In genomic region chr3:157088506-157089454, GRCh38 we compare ENCODE assay signal across 8 cellular contexts.
A peak's percentile ranks its signal among the peaks of the same experiment; 100 is the strongest.
DNase-seq lines count a peak whose midpoint lies in the region; ATAC-seq and TF ChIP-seq lines count a peak whose summit lies in the region.

No MANE protein-coding gene starts in this region.

- TF ChIP-seq CTCF in IMR-90 (conservative IDR thresholded peaks at IDR 0.05; ENCODE audit: low read depth, low read length) (0 out of 2 replicates have a peak, but pooled peaks have one; percentile 19), fibroblast of lung (conservative IDR thresholded peaks at IDR 0.05 in 1 of 2, IDR thresholded peaks at IDR 0.05 in 1 of 2; ENCODE audit: low read depth in 1 of 2, low read length in 2 of 2) (no peak), nephron (IDR thresholded peaks at IDR 0.05; ENCODE audit: unreplicated experiment in 3 of 3) (no peak)

- POLR2A ChIA-PET in IMR-90 (lab: Charles Lee; ENCODE audit: unreplicated experiment) = interaction anchor here (0.5 to 2.0 kb wide), 9 partner anchors 10 to 534 kb away, joined by 3 to 9 read pairs (median 5); partner anchors contain the start of gene SSR3

- H4K8ac ChIP-seq in IMR-90 (ENCODE audit: low read depth in 2 of 2, low read length in 2 of 2) = peak overlapping the region; percentile 83 to 88

- no TSS peak for BruUV-seq in IMR-90 (replicated peaks; lab: Mats Ljungman, UMichigan)

- no peaks in the 10 kb centered on the region for H3K36me3 Mint-ChIP-seq in nephron (ENCODE audit: low read depth)

- peak overlapping the region; percentile 76 for H3K9ac ChIP-seq in IMR-90 (ENCODE audit: low read depth, low read length)
- peak overlapping the region; percentile 89 for H3K9ac ChIP-seq in fibroblast of lung (ENCODE audit: insufficient read depth, low read length)
- H3K9ac ChIP-seq in stomach smooth muscle (ENCODE audit: low read length in 2 of 2) = peak overlapping the region; percentile 82 to 95

- peak overlapping the region; percentile 86; the same call in 2 of the 3 replicates for H2BK15ac ChIP-seq in IMR-90 (ENCODE audit: low read depth, low read length)

- dilution Hi-C loops in IMR-90 (cut with HindIII; ENCODE audit: low sequenced_read_pairs, unreplicated experiment) = no loop called here

- intact Hi-C loops in IMR-90 (cut with micrococcal nuclease) = loop anchor here (1.0 to 5.0 kb wide), 3 partner anchors 49 to 938 kb away; no protein-coding TSS in a partner anchor

- CTCF ChIA-PET in IMR-90 (lab: Yijun Ruan, JAX) = interaction anchor here (0.6 to 3.2 kb wide), 12 partner anchors 14 to 938 kb away, joined by 3 to 14 read pairs (median 3); no protein-coding TSS in a partner anchor

- H3K23ac ChIP-seq in IMR-90 (ENCODE audit: low read depth, low read length) = peak overlapping the region; percentile 92

- ATAC-seq in GM21526 (IDR thresholded peaks at IDR 0.05; ENCODE audit: low FRiP score, unreplicated experiment) = peak; percentile 69
- ATAC-seq in IMR-90 (ENCODE audit: low read depth) = peak; percentile 90

- TF ChIP-seq POLR2A in IMR-90 (IDR thresholded peaks at IDR 0.05; ENCODE audit: low read depth, low read length) = peak; percentile 87

- H3K27ac ChIP-seq in IMR-90 (ENCODE audit: insufficient read depth, low read length) (peak overlapping the region; percentile 94), fibroblast of lung (ENCODE audit: insufficient read depth, low read length) (peak overlapping the region; percentile 96), stomach smooth muscle (ENCODE audit: low read length) (peak overlapping the region; percentile 99)

- H3K18ac ChIP-seq in IMR-90 (ENCODE audit: low read depth, low read length) = peak overlapping the region; percentile 89

- H3K9me1 ChIP-seq in IMR-90 (ENCODE audit: insufficient read depth, low read length) = peaks cover 8% of the 10 kb centered on the region

- H2AFZ ChIP-seq in IMR-90 (replicated peaks; ENCODE audit: low read length, poor library complexity) = peak overlapping the region; percentile 95
- peak overlapping the region; percentile 73 for H2AFZ ChIP-seq in fibroblast of lung (ENCODE audit: low read length)

- peak overlapping the region; percentile 45 for H3K4me3 ChIP-seq in IMR-90 (ENCODE audit: insufficient read depth, low read depth, low read length)
- peak overlapping the region; percentile 35 to 64 (median 60) for H3K4me3 ChIP-seq in fibroblast of lung (replicated peaks in 1 of 4; ENCODE audit: control extremely low read depth in 1 of 4, insufficient read depth in 1 of 4, low read depth in 3 of 4, low read length in 4 of 4)
- H3K4me3 ChIP-seq in stomach smooth muscle (ENCODE audit: low read length in 2 of 2) = peak overlapping the region; percentile 50 to 82

- H3K4me3 Mint-ChIP-seq in nephron = peak overlapping the region; percentile 80 to 85 (median 81)

- DNase-seq in CMK (ENCODE audit: low read depth) (peak; percentile 65), IMR-90 (peak; percentile 94), activated T-cell treated with anti-CD3 and anti-CD28 coated beads for 24 hours (ENCODE audit: low read depth) (peak; percentile 91), fibroblast of lung (ENCODE audit: low read depth in 2 of 2) (peak; percentile 94 to 97), NCI-H2081 treated with DMSO at 0.1 percent for 48 hours (lab: John Stamatoyannopoulos, UW) (no peak)

- H3K27me3 Mint-ChIP-seq in nephron (ENCODE audit: low read depth) = peaks cover 3% of the 10 kb centered on the region

- 0 out of 4 replicates have a peak, but pooled peaks cover 0 to 8% of the 10 kb centered on the region in 2 experiments for H3K79me1 ChIP-seq in IMR-90 (ENCODE audit: low read depth in 1 of 2, low read length in 2 of 2)

- in situ Hi-C loops in IMR-90 (cut with MboI; ENCODE audit: low sequenced_read_pairs) = no loop called here

- no peaks in the 10 kb centered on the region for H3K79me2 ChIP-seq in fibroblast of lung (ENCODE audit: control insufficient read depth, insufficient read depth, low read length)

- H3K4me1 ChIP-seq in IMR-90 (ENCODE audit: control insufficient read depth, insufficient read depth, low read length) (peaks cover 22% of the 10 kb centered on the region), fibroblast of lung (ENCODE audit: control insufficient read depth, extremely low read depth, insufficient read depth, low read length) (peaks cover 19% of the 10 kb centered on the region), stomach smooth muscle (ENCODE audit: control insufficient read depth, insufficient read depth, low read length) (peaks cover 49% of the 10 kb centered on the region)

- peak overlapping the region; percentile 88 for H3K4me2 ChIP-seq in IMR-90 (ENCODE audit: low read depth, low read length)
- peak overlapping the region; percentile 91 for H3K4me2 ChIP-seq in fibroblast of lung (ENCODE audit: extremely low read depth, insufficient read depth, low read length)

- H3K36me3 ChIP-seq in IMR-90 (ENCODE audit: control insufficient read depth, insufficient read depth, low read length) = no peaks in the 10 kb centered on the region
- no peaks in the 10 kb centered on the region for H3K36me3 ChIP-seq in fibroblast of lung (ENCODE audit: control insufficient read depth, insufficient read depth, low read length)
- H3K36me3 ChIP-seq in stomach smooth muscle (ENCODE audit: control insufficient read depth in 2 of 2, insufficient read depth in 2 of 2, low read length in 2 of 2) = no peaks in the 10 kb centered on the region

- H4K20me1 ChIP-seq in IMR-90 (ENCODE audit: insufficient read depth, low read length) (no peaks in the 10 kb centered on the region; the same call in 1 of the 2 replicates), fibroblast of lung (ENCODE audit: control insufficient read depth, extremely low read depth, insufficient read depth, low read length) (no peaks in the 10 kb centered on the region)

- H4K91ac ChIP-seq in IMR-90 (ENCODE audit: insufficient read depth, low read depth, low read length) = peak overlapping the region; percentile 94

- peak overlapping the region; percentile 91 for H2BK5ac ChIP-seq in IMR-90 (ENCODE audit: low read depth, low read length, poor library complexity, severe bottlenecking)

- peak overlapping the region; percentile 88 for H3K14ac ChIP-seq in IMR-90 (replicated peaks; ENCODE audit: low read depth, low read length)

- H2BK20ac ChIP-seq in IMR-90 (ENCODE audit: low read depth, low read length) = peak overlapping the region; percentile 79

- peak overlapping the region; percentile 81 for H2AK5ac ChIP-seq in IMR-90 (ENCODE audit: low read depth, low read length)

- H2BK120ac ChIP-seq in IMR-90 (ENCODE audit: low read depth, low read length) = peak overlapping the region; percentile 89

- H3K27ac Mint-ChIP-seq in nephron = peak overlapping the region; percentile 99 to 100 (median 99)

- H3K4ac ChIP-seq in IMR-90 (ENCODE audit: low read depth, low read length) = peak overlapping the region; percentile 94

- peak; percentile 17; the same call in 1 of the 2 replicates for TF ChIP-seq RAD21 in IMR-90 (IDR thresholded peaks at IDR 0.05; ENCODE audit: low read length)

- H3K27me3 ChIP-seq in IMR-90 (ENCODE audit: control insufficient read depth, insufficient read depth, low read length) (no peaks in the 10 kb centered on the region), fibroblast of lung (ENCODE audit: control insufficient read depth, insufficient read depth, low read length) (no peaks in the 10 kb centered on the region), stomach smooth muscle (ENCODE audit: control insufficient read depth in 1 of 2, insufficient read depth in 2 of 2, low read length in 2 of 2) (no peaks in the 10 kb centered on the region)

- WGBS in IMR-90 (ENCODE audit: extremely low coverage in 2 of 2, insufficient read length in 1 of 2), 2 experiments = 1% methylated on average over 21 of the region's 61 CpGs; no CpG with 5 or more reads in 1 of the 2 experiments

- no peaks in the 10 kb centered on the region for H3K9me3 Mint-ChIP-seq in nephron

- no peaks in the 10 kb centered on the region for H3K9me3 ChIP-seq in IMR-90 (ENCODE audit: control insufficient read depth, insufficient read depth, low read length)
- no peaks in the 10 kb centered on the region for H3K9me3 ChIP-seq in fibroblast of lung (ENCODE audit: control insufficient read depth, insufficient read depth, low read depth, low read length)
- H3K9me3 ChIP-seq in stomach smooth muscle (ENCODE audit: control insufficient read depth in 2 of 2, low read length in 2 of 2) = no peaks in the 10 kb centered on the region

- H2AK9ac ChIP-seq in IMR-90 (replicated peaks; ENCODE audit: low read depth, low read length, poor library complexity) = peak overlapping the region; percentile 97

- H4K5ac ChIP-seq in IMR-90 (ENCODE audit: low read depth, low read length) = peak overlapping the region; percentile 92

- peak overlapping the region; percentile 97 for H3K56ac ChIP-seq in IMR-90 (ENCODE audit: extremely low read depth, insufficient read depth, low read length)

- peaks cover 76% of the 10 kb centered on the region for H3K4me1 Mint-ChIP-seq in nephron

TF ChIP-seq in IMR-90, 13 proteins besides CTCF, POLR2A, EP300 and RAD21 (continues in another document):
- TF ChIP-seq MXI1 (IDR thresholded peaks at IDR 0.05; ENCODE audit: borderline replicate concordance, low read depth, low read length) (no peak; the same call in 1 of the 2 replicates), RFX5 (IDR thresholded peaks at IDR 0.05; ENCODE audit: low read depth, low read length) (no peak), RCOR1 (IDR thresholded peaks at IDR 0.05; ENCODE audit: insufficient replicate concordance, low read length) (peak; percentile 9), USF2 (IDR thresholded peaks at IDR 0.05; ENCODE audit: low read depth, low read length) (peak; percentile 67), NFE2L2 (IDR thresholded peaks at IDR 0.05; ENCODE audit: low read depth, low read length) (no peak), BHLHE40 (IDR thresholded peaks at IDR 0.05; ENCODE audit: low read depth, low read length) (0 out of 2 replicates have a peak, but pooled peaks have one; percentile 2), MAFK (IDR thresholded peaks at IDR 0.05; ENCODE audit: low read depth, low read length) (no peak), MAZ (IDR thresholded peaks at IDR 0.05; ENCODE audit: borderline replicate concordance, low read depth, low read length) (peak; percentile 51; the same call in 1 of the 2 replicates), CEBPB (IDR thresholded peaks at IDR 0.05; ENCODE audit: low read depth, low read length) (no peak), CHD1 (IDR thresholded peaks at IDR 0.05; ENCODE audit: low read depth, low read length) (0 out of 2 replicates have a peak, but pooled peaks have one; percentile 26), FOS (IDR thresholded peaks at IDR 0.05; ENCODE audit: low read depth, low read length) (0 out of 2 replicates have a peak, but pooled peaks have one; percentile 2), SMC3 (IDR thresholded peaks at IDR 0.05; ENCODE audit: low read depth, low read length) (no peak)
